12 cellular contexts compared by ENCODE assay signal in the genomic region with DNA sequence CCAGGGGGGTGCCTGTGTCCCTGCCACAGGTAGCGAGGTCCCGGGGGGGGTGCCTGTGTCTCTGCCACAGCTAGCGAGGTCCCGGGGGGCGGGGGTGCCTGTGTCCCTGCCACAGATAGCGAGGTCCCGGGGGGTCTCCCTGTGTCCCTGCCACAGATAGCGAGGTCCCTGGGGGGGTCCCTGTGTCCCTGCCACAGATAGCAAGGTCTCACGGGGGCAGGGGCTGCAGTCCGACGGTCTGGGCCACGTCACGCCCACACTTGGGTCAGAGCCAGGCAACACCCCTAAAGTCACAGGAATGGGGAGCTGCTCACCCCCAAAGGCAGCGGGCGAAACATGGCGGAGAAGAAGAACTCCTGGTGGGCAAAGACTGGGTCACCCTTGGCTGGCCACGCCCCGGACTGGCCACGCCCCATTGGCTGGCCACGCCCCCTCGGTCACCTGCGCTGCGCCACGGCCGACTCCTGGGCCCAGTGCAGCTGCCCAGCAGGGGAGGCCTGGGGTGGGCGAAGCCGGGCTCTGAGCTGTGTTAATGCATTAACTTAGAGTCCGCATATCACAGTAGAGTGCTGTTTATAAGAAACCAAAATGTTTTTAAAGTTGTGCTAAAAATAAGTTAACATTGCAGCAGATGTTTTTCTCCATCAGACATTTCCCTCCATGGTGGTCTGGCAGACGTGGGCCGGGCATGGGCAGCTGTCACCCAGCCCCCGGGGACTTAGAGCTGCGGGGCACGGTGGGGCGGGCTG. TPM values are rescaled to one million over a fixed set of nuclear protein-coding genes. Genes with fewer than 3 reads are reported as not detected.
DNase-seq lines count a peak whose midpoint lies in the region; ATAC-seq, FAIRE-seq and TF ChIP-seq lines count a peak whose summit lies in the region.
"Had no signal": no experiment of that assay in that cellular context is flagged by ENCODE, and none has a peak within 500 bp of the region (broad histone marks: within the 10 kb centered on the region; RNA-seq: fewer than 3 reads in every experiment).

No MANE protein-coding gene starts in this region.

- peak overlapping the region; percentile 74 for H3K4me2 ChIP-seq in A549

- H3K27me3 Mint-ChIP-seq in effector memory CD8-positive, alpha-beta T cell: no peaks in the 10 kb centered on the region
- H3K27me3 Mint-ChIP-seq: activated CD4-positive, alpha-beta T cell treated with anti-CD3 and anti-CD28 coated beads, Interleukin-2, amount 10 ng/mL, durations not matched to agents 7 days and 5 days had no signal

- TF ChIP-seq POLR2A in A549 (IDR thresholded peaks at IDR 0.05; ENCODE audit: low read length): no peak
- no peak for TF ChIP-seq POLR2A in GM12892 (IDR thresholded peaks at IDR 0.05; ENCODE audit: low read depth, low read length)

- intact Hi-C loops in left ventricle myocardium superior (cut with micrococcal nuclease): no loop called here

- FAIRE-seq in A549 (lab: Jason Lieb, UNC): no peak
- FAIRE-seq in GM12892 (lab: Jason Lieb, UNC): peak; percentile 56
- FAIRE-seq: endometrium, pancreas had no signal

- peak overlapping the region in 1 of 2 experiments; percentile 66; a peak in 3 of 6 replicates for H3K27ac ChIP-seq in A549
- H3K27ac ChIP-seq: C4-2B, pancreas had no signal

- TF ChIP-seq EP300 in A549 (IDR thresholded peaks at IDR 0.05): no peak

- no peak for DNase-seq in A549 (ENCODE audit: low read depth in 1 of 2, low spot score in 1 of 2)
- peak; percentile 74 for DNase-seq in GM12892 (ENCODE audit: insufficient read length)
- DNase-seq in NCI-H345 treated with DMSO at 0.1 percent for 48 hours (lab: John Stamatoyannopoulos, UW; ENCODE audit: unreplicated experiment): peak; percentile 41
- peak; percentile 25 for DNase-seq in left ventricle myocardium superior
- no peak for DNase-seq in effector memory CD8-positive, alpha-beta T cell
- DNase-seq in kidney tubule cell (ENCODE audit: low spot score): no peak
- no peak for DNase-seq in NCI-H1048 (lab: John Stamatoyannopoulos, UW)
- DNase-seq: activated CD4-positive, alpha-beta T cell treated with anti-CD3 and anti-CD28 coated beads, Interleukin-2, amount 10 ng/mL, durations not matched to agents 7 days and 5 days had no signal

- no peak for TF ChIP-seq CTCF in A549 (IDR thresholded peaks at IDR 0.05)

- peak overlapping the region; percentile 30 for H3K4me3 ChIP-seq in A549
- H3K4me3 ChIP-seq: pancreas had no signal

- no peaks in the 10 kb centered on the region for H3K9me3 Mint-ChIP-seq in effector memory CD8-positive, alpha-beta T cell
- H3K9me3 Mint-ChIP-seq: activated CD4-positive, alpha-beta T cell treated with anti-CD3 and anti-CD28 coated beads, Interleukin-2, amount 10 ng/mL, durations not matched to agents 7 days and 5 days had no signal

- H3K4me1 ChIP-seq in A549: peaks cover 10% of the 10 kb centered on the region; the same call in 1 of the 3 replicates
- H3K4me1 ChIP-seq: pancreas had no signal

- WGBS in A549 (ENCODE audit: missing lambda C conversion rate): 23% methylated on average over 14 of the region's 34 CpGs

- no peaks in the 10 kb centered on the region for H3K9me3 ChIP-seq in A549
- H3K9me3 ChIP-seq: pancreas had no signal

- no peaks in the 10 kb centered on the region for H3K4me1 Mint-ChIP-seq in effector memory CD8-positive, alpha-beta T cell (ENCODE audit: low read depth in 2 of 2)
- H3K4me1 Mint-ChIP-seq: activated CD4-positive, alpha-beta T cell treated with anti-CD3 and anti-CD28 coated beads, Interleukin-2, amount 10 ng/mL, durations not matched to agents 7 days and 5 days had no signal

- CTCF ChIA-PET in A549 (lab: Yijun Ruan, JAX): interaction anchor here (1.1 to 8.1 kb wide), 4 partner anchors 15 to 133 kb away, joined by 4 to 98 read pairs (median 5); partner anchors contain the start of genes ENTPD8 and NRARP

- TF ChIP-seq RAD21 in A549 (conservative IDR thresholded peaks at IDR 0.05 in 1 of 2, IDR thresholded peaks at IDR 0.05 in 1 of 2): no peak

- ATAC-seq in A549: peak; percentile 45 to 77; a peak in 4 of 6 replicates
- no peak for ATAC-seq in left ventricle myocardium superior
- ATAC-seq in effector memory CD8-positive, alpha-beta T cell (replicated peaks): no peak
- ATAC-seq in GM21576 (IDR thresholded peaks at IDR 0.05; ENCODE audit: unreplicated experiment): no peak
- ATAC-seq: pancreas had no signal

- H3K27ac Mint-ChIP-seq in effector memory CD8-positive, alpha-beta T cell: no peak overlapping the region
- H3K27ac Mint-ChIP-seq: activated CD4-positive, alpha-beta T cell treated with anti-CD3 and anti-CD28 coated beads, Interleukin-2, amount 10 ng/mL, durations not matched to agents 7 days and 5 days had no signal

- no peak overlapping the region for H3K4me3 Mint-ChIP-seq in effector memory CD8-positive, alpha-beta T cell
- H3K4me3 Mint-ChIP-seq: activated CD4-positive, alpha-beta T cell treated with anti-CD3 and anti-CD28 coated beads, Interleukin-2, amount 10 ng/mL, durations not matched to agents 7 days and 5 days had no signal

- POLR2A ChIA-PET in A549 (lab: Yijun Ruan, JAX): no interaction called here

- H3K36me3 Mint-ChIP-seq in effector memory CD8-positive, alpha-beta T cell (ENCODE audit: insufficient read depth): no peaks in the 10 kb centered on the region

TF ChIP-seq in A549, 52 proteins besides CTCF, POLR2A, EP300 and RAD21:
- no peak for TF ChIP-seq RCOR1 (IDR thresholded peaks at IDR 0.05; ENCODE audit: low read depth, low read length)
- TF ChIP-seq, protein P1, sequence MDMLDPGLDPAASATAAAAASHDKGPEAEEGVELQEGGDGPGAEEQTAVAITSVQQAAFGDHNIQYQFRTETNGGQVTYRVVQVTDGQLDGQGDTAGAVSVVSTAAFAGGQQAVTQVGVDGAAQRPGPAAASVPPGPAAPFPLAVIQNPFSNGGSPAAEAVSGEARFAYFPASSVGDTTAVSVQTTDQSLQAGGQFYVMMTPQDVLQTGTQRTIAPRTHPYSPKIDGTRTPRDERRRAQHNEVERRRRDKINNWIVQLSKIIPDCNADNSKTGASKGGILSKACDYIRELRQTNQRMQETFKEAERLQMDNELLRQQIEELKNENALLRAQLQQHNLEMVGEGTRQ (IDR thresholded peaks at IDR 0.05): 0 out of 2 replicates have a peak, but pooled peaks have one; percentile 5
- TF ChIP-seq MAFK (IDR thresholded peaks at IDR 0.05; ENCODE audit: partially characterized antibody): no peak
- TF ChIP-seq BCL3 (IDR thresholded peaks at IDR 0.05): no peak
- no peak for TF ChIP-seq ZFP36 (IDR thresholded peaks at IDR 0.05; ENCODE audit: borderline replicate concordance, partially characterized antibody)
TF ChIP-seq in A549: peak in this region for 1.

RNA-seq across cellular contexts. Expression of gene NOXA1, which starts 7.0 kb away (rescaled TPM):
- polyA plus RNA-seq in A549 (2011; rRNA removed): 0.44 and 0.58 TPM in 2 replicates
- polyA plus RNA-seq in A549 (2012; cell fraction: cytosol; rRNA removed): 0.63 and 1.1 TPM in 2 replicates
- polyA plus RNA-seq in A549 (2012; cell fraction: nucleus; rRNA removed): 3.9 and 6.1 TPM in 2 replicates
- 1.1 to 1.9 TPM (median 1.5 TPM) in 3 replicates for polyA plus RNA-seq in A549 (2017; fragmentation: RNase III; extraction: RNeasy Plus Mini Kit Qiagen cat#74134 plus additional on column Dnase treatment)
- 0.19 and 0.33 TPM in 2 replicates for polyA minus RNA-seq in A549 (2011; rRNA and poly(A)+ RNA removed)
- not detected for polyA plus RNA-seq in GM12892 (2012; ENCODE audit: missing spikeins)
- total RNA-seq in left ventricle myocardium superior: 1.9 TPM

RNA-seq across cellular contexts. Expression of gene EXD3, which starts 7.2 kb away (rescaled TPM):
- polyA plus RNA-seq in A549 (2011; rRNA removed): 3.3 and 3.4 TPM in 2 replicates
- 2.3 and 4.1 TPM in 2 replicates for polyA plus RNA-seq in A549 (2012; cell fraction: cytosol; rRNA removed)
- 11.3 and 14.6 TPM in 2 replicates for polyA plus RNA-seq in A549 (2012; cell fraction: nucleus; rRNA removed)
- 4.0 to 5.4 TPM (median 4.5 TPM) in 3 replicates for polyA plus RNA-seq in A549 (2017; fragmentation: RNase III; extraction: RNeasy Plus Mini Kit Qiagen cat#74134 plus additional on column Dnase treatment)
- 2.5 and 3.5 TPM in 2 replicates for polyA minus RNA-seq in A549 (2011; rRNA and poly(A)+ RNA removed)
- polyA plus RNA-seq in GM12892 (2012; ENCODE audit: missing spikeins): 3.9 TPM
- total RNA-seq in left ventricle myocardium superior: 8.3 TPM

RNA-seq across cellular contexts. Expression of gene ENTPD8, which starts 11.0 kb away (rescaled TPM):
- 0.18 and 0.22 TPM in 2 replicates for polyA plus RNA-seq in A549 (2011; rRNA removed)
- 0.22 and 0.29 TPM in 2 replicates for polyA plus RNA-seq in A549 (2012; cell fraction: cytosol; rRNA removed)
- polyA plus RNA-seq in A549 (2012; cell fraction: nucleus; rRNA removed): 3.6 TPM in 2 replicates
- 0.21 to 0.41 TPM (median 0.36 TPM) in 3 replicates for polyA plus RNA-seq in A549 (2017; fragmentation: RNase III; extraction: RNeasy Plus Mini Kit Qiagen cat#74134 plus additional on column Dnase treatment)
- 0.08 TPM in 1 of 2 replicates, not detected in the other for polyA minus RNA-seq in A549 (2011; rRNA and poly(A)+ RNA removed)
- polyA plus RNA-seq in GM12892 (2012; ENCODE audit: missing spikeins): not detected
- not detected for total RNA-seq in left ventricle myocardium superior
- total RNA-seq: activated CD4-positive, alpha-beta T cell treated with anti-CD3 and anti-CD28 coated beads, Interleukin-2, amount 10 ng/mL, durations not matched to agents 7 days and 5 days had no signal

RNA-seq across cellular contexts. Expression of gene NSMF, which starts 29.0 kb away (rescaled TPM):
- polyA plus RNA-seq in A549 (2011; rRNA removed) (16.0 and 20.0 TPM in 2 replicates), A549 (2017; fragmentation: RNase III; extraction: RNeasy Plus Mini Kit Qiagen cat#74134 plus additional on column Dnase treatment) (29.2 to 35.0 TPM (median 33.0 TPM) in 3 replicates)
- 33.6 and 46.9 TPM in 2 replicates for polyA plus RNA-seq in A549 (2012; cell fraction: cytosol; rRNA removed)
- 116 and 143 TPM in 2 replicates for polyA plus RNA-seq in A549 (2012; cell fraction: nucleus; rRNA removed)
- 21.3 and 25.0 TPM in 2 replicates for polyA minus RNA-seq in A549 (2011; rRNA and poly(A)+ RNA removed)
- 16.7 TPM for polyA plus RNA-seq in GM12892 (2012; ENCODE audit: missing spikeins)
- total RNA-seq in left ventricle myocardium superior: 10.2 TPM

Comparison
In these comparisons a context has a peak if more than half of its experiments do, and no peak if none do; other contexts are left out.
1. ATAC-seq: peak in A549 (2 of 2); none in left ventricle myocardium superior (single experiment), effector memory CD8-positive, alpha-beta T cell (single experiment) and GM21576 (single experiment).
2. DNase-seq: peak in GM12892 (single experiment), NCI-H345 treated with DMSO at 0.1 percent for 48 hours (single experiment) and left ventricle myocardium superior (single experiment); none in A549 (0 of 2), effector memory CD8-positive, alpha-beta T cell (0 of 3), kidney tubule cell (single experiment) and NCI-H1048 (single experiment).